Comparison of ENCODE assay signal across 19 cellular contexts in genomic region chr14:67650161-67650560, GRCh38. TPM values are rescaled to one million over a fixed set of nuclear protein-coding genes. Genes with fewer than 3 reads are reported as not detected.
"Had no signal": no experiment of that assay in that cellular context is flagged by ENCODE, and none has a peak within 500 bp of the region (broad histone marks: within the 10 kb centered on the region; RNA-seq: fewer than 3 reads in every experiment).

No MANE protein-coding gene starts in this region.

- H3K27ac Mint-ChIP-seq: endodermal cell, nephron had no signal

- H3K9ac ChIP-seq: SK-N-SH had no signal

- H3K27me3 Mint-ChIP-seq: activated naive CD8-positive, alpha-beta T cell treated with anti-CD3 and anti-CD28 coated beads for 36 hours; stimulated activated naive CD8-positive, alpha-beta T cell treated with anti-CD3 and anti-CD28 coated beads, Interleukin-15, amount 100 ng/mL, for 72 hours had no signal

- H3K27me3 ChIP-seq: spleen had no signal

- H3K9me3 Mint-ChIP-seq: activated naive CD8-positive, alpha-beta T cell treated with anti-CD3 and anti-CD28 coated beads for 36 hours; endodermal cell; nephron; stimulated activated naive CD8-positive, alpha-beta T cell treated with anti-CD3 and anti-CD28 coated beads, Interleukin-15, amount 100 ng/mL, for 72 hours had no signal

- H3K4me1 ChIP-seq: spleen had no signal

- H3K4me2 ChIP-seq: SK-N-SH had no signal

- H3K27ac ChIP-seq: spleen, thoracic aorta, VCaP had no signal

- H3K4me3 Mint-ChIP-seq: activated naive CD8-positive, alpha-beta T cell treated with anti-CD3 and anti-CD28 coated beads for 36 hours; endodermal cell; nephron; stimulated activated naive CD8-positive, alpha-beta T cell treated with anti-CD3 and anti-CD28 coated beads, Interleukin-15, amount 100 ng/mL, for 72 hours had no signal

- H3K9me3 ChIP-seq: SK-N-SH, spleen, thoracic aorta had no signal

- H3K4me1 Mint-ChIP-seq: activated naive CD8-positive, alpha-beta T cell treated with anti-CD3 and anti-CD28 coated beads for 36 hours; stimulated activated naive CD8-positive, alpha-beta T cell treated with anti-CD3 and anti-CD28 coated beads, Interleukin-15, amount 100 ng/mL, for 72 hours had no signal

- H3K4me3 ChIP-seq: spleen, thoracic aorta had no signal

- DNase-seq: activated CD4-positive, alpha-beta T cell treated with anti-CD3 and anti-CD28 coated beads for 1 hour; activated CD4-positive, alpha-beta T cell treated with anti-CD3 and anti-CD28 coated beads, Interleukin-2, amount 50 U/mL, for 48 hours; activated effector memory CD4-positive, alpha-beta T cell treated with Interleukin-2 at 50 U/mL for 16 hours; activated naive CD8-positive, alpha-beta T cell treated with anti-CD3 and anti-CD28 coated beads for 36 hours; activated T-cell treated with anti-CD3 and anti-CD28 coated beads, Interleukin-2, amount 50 U/mL, for 1 hour; aorta; endodermal cell; erythroblast; SK-N-SH; spleen; stimulated activated naive CD8-positive, alpha-beta T cell treated with anti-CD3 and anti-CD28 coated beads, Interleukin-15, amount 100 ng/mL, for 72 hours; T-helper 1 cell had no signal

RNA-seq across cellular contexts. Expression of gene RDH12, which starts 51.5 kb away (rescaled TPM):
- total RNA-seq: activated naive CD8-positive, alpha-beta T cell treated with anti-CD3 and anti-CD28 coated beads for 36 hours; aorta; dermis microvascular lymphatic vessel endothelial cell; glomerular endothelial cell; pulmonary artery endothelial cell; sciatic nerve; spleen; thoracic aorta had no signal
- polyA plus RNA-seq: SK-N-SH had no signal
